Comparison of ENCODE assay signal across 1 cellular context in genomic region chr12:25830456-25830855, GRCh38.
TF ChIP-seq lines count a peak whose summit lies in the region.

No MANE protein-coding gene starts in this region.

TF ChIP-seq in SK-N-SH treated with all-trans-retinoic acid at 6 μM for 48 hours, 23 proteins besides CTCF, POLR2A, EP300 and RAD21 (continued from another document):
- TF ChIP-seq, protein P1, sequence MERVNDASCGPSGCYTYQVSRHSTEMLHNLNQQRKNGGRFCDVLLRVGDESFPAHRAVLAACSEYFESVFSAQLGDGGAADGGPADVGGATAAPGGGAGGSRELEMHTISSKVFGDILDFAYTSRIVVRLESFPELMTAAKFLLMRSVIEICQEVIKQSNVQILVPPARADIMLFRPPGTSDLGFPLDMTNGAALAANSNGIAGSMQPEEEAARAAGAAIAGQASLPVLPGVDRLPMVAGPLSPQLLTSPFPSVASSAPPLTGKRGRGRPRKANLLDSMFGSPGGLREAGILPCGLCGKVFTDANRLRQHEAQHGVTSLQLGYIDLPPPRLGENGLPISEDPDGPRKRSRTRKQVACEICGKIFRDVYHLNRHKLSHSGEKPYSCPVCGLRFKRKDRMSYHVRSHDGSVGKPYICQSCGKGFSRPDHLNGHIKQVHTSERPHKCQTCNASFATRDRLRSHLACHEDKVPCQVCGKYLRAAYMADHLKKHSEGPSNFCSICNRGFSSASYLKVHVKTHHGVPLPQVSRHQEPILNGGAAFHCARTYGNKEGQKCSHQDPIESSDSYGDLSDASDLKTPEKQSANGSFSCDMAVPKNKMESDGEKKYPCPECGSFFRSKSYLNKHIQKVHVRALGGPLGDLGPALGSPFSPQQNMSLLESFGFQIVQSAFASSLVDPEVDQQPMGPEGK (CRISPR knock-in tag; IDR thresholded peaks at IDR 0.05; ENCODE audit: borderline replicate concordance) = no peak
- no peak for TF ChIP-seq OSR1 (CRISPR knock-in tag; IDR thresholded peaks at IDR 0.05)
- no peak for TF ChIP-seq BACH2 (CRISPR knock-in tag; IDR thresholded peaks at IDR 0.05; ENCODE audit: borderline replicate concordance)
